In genomic region chr4:41205130-41205529, GRCh38 we compare ENCODE assay signal across 18 cellular contexts. TPM values are rescaled to one million over a fixed set of nuclear protein-coding genes. Genes with fewer than 3 reads are reported as not detected.
A peak's percentile ranks its signal among the peaks of the same experiment; 100 is the strongest.
DNase-seq lines count a peak whose midpoint lies in the region; ATAC-seq, FAIRE-seq and TF ChIP-seq lines count a peak whose summit lies in the region.
"Had no signal": no experiment of that assay in that cellular context is flagged by ENCODE, and none has a peak within 500 bp of the region (broad histone marks: within the 10 kb centered on the region; RNA-seq: fewer than 3 reads in every experiment).

No MANE protein-coding gene starts in this region.

- H3K9ac ChIP-seq in kidney (ENCODE audit: low read length in 2 of 2) (no peak overlapping the region), skeletal muscle satellite cell (ENCODE audit: low read depth, low read length) (peak overlapping the region; percentile 44)
- H3K9ac ChIP-seq: neural progenitor cell had no signal

- H3K4me3 Mint-ChIP-seq in GM23338 = no peak overlapping the region
- H3K4me3 Mint-ChIP-seq: activated CD4-positive, alpha-beta T cell treated with anti-CD3 and anti-CD28 coated beads, Interleukin-2, amount 10 ng/mL, durations not matched to agents 7 days and 5 days; neural progenitor cell had no signal

- no peak overlapping the region for H3K27ac Mint-ChIP-seq in GM23338
- H3K27ac Mint-ChIP-seq: activated CD4-positive, alpha-beta T cell treated with anti-CD3 and anti-CD28 coated beads, Interleukin-2, amount 10 ng/mL, durations not matched to agents 7 days and 5 days; neural progenitor cell had no signal

- no peak overlapping the region for H3K4me3 ChIP-seq in GM23338
- H3K4me3 ChIP-seq in ascending aorta = no peak overlapping the region
- H3K4me3 ChIP-seq in kidney (ENCODE audit: low read length in 2 of 2) = no peak overlapping the region
- H3K4me3 ChIP-seq in skeletal muscle satellite cell (ENCODE audit: low read length) = peak overlapping the region; percentile 15
- H3K4me3 ChIP-seq: colonic mucosa, neural progenitor cell, suprapubic skin had no signal

- peaks cover 31% of the 10 kb centered on the region for H3K4me1 ChIP-seq in GM23338 (ENCODE audit: insufficient read depth)
- peaks cover 5 to 56% of the 10 kb centered on the region in 2 donors for H3K4me1 ChIP-seq in ascending aorta
- H3K4me1 ChIP-seq in kidney (ENCODE audit: control insufficient read depth in 1 of 2, insufficient read depth in 1 of 2, low read depth in 1 of 2, low read length in 2 of 2) = peaks cover 14 to 26% of the 10 kb centered on the region in 2 donors
- H3K4me1 ChIP-seq in skeletal muscle satellite cell (ENCODE audit: control insufficient read depth, insufficient read depth, low read length) = peaks cover 100% of the 10 kb centered on the region
- H3K4me1 ChIP-seq: BE2C had no signal

- H3K36me3 ChIP-seq in GM23338 (ENCODE audit: insufficient read depth) (no peaks in the 10 kb centered on the region), ascending aorta (no peaks in the 10 kb centered on the region), kidney (ENCODE audit: control insufficient read depth in 1 of 2, insufficient read depth in 2 of 2, low read length in 2 of 2) (no peaks in the 10 kb centered on the region), skeletal muscle satellite cell (ENCODE audit: insufficient read depth, low read length) (peaks cover 5% of the 10 kb centered on the region)
- H3K36me3 ChIP-seq: BE2C, colonic mucosa, neural progenitor cell, suprapubic skin had no signal

- peaks cover 99% of the 10 kb centered on the region for H3K79me2 ChIP-seq in GM23338 (replicated peaks; ENCODE audit: insufficient read depth)

- no peak overlapping the region for H2AFZ ChIP-seq in GM23338
- H2AFZ ChIP-seq: neural progenitor cell had no signal

- H3F3A ChIP-seq in GM23338 (replicated peaks; ENCODE audit: low read depth) = no peaks in the 10 kb centered on the region

- H3K4me2 ChIP-seq in GM23338 (0 out of 2 replicates have a peak overlapping the region, but pooled peaks have one; percentile 10), skeletal muscle satellite cell (ENCODE audit: low read length) (peak overlapping the region; percentile 70)
- H3K4me2 ChIP-seq: neural progenitor cell had no signal

- H3K9me2 ChIP-seq in GM23338 (ENCODE audit: insufficient read depth) = no peaks in the 10 kb centered on the region

- ATAC-seq in GM23338 (peak; percentile 17; the same call in 2 of the 3 replicates), GM18909 (IDR thresholded peaks at IDR 0.05; ENCODE audit: poor library complexity, unreplicated experiment) (no peak), GM21367 (IDR thresholded peaks at IDR 0.05; ENCODE audit: unreplicated experiment) (no peak), HG03196 (IDR thresholded peaks at IDR 0.05; ENCODE audit: unreplicated experiment) (no peak)

- no peak for TF ChIP-seq CTCF in GM23338 (conservative IDR thresholded peaks at IDR 0.05; ENCODE audit: low read depth in 2 of 2)
- no peak for TF ChIP-seq CTCF in ascending aorta (IDR thresholded peaks at IDR 0.05)
- no peak for TF ChIP-seq CTCF in kidney (IDR thresholded peaks at IDR 0.05; ENCODE audit: borderline replicate concordance, extremely low read depth, insufficient read depth)

- peaks cover 56% of the 10 kb centered on the region for H3K4me1 Mint-ChIP-seq in GM23338
- H3K4me1 Mint-ChIP-seq: activated CD4-positive, alpha-beta T cell treated with anti-CD3 and anti-CD28 coated beads, Interleukin-2, amount 10 ng/mL, durations not matched to agents 7 days and 5 days had no signal

- intact Hi-C loops in ascending aorta (cut with DNase I) = no loop called here
- intact Hi-C loops in kidney (cut with DNase I) = no loop called here

- no peak for DNase-seq in GM23338 (ENCODE audit: low spot score)
- no peak for DNase-seq in ascending aorta (ENCODE audit: low spot score in 2 of 2)
- no peak for DNase-seq in kidney
- DNase-seq: activated CD4-positive, alpha-beta T cell treated with anti-CD3 and anti-CD28 coated beads, Interleukin-2, amount 10 ng/mL, durations not matched to agents 7 days and 5 days; activated naive CD4-positive, alpha-beta T cell treated with Interleukin-2 at 50 U/mL for 16 hours; BE2C; colonic mucosa; Karpas-422; midbrain; NCI-H1092 treated with DMSO at 0.1 percent for 48 hours; NCI-H526 treated with DMSO at 0.1 percent for 48 hours; stimulated activated CD4-positive, alpha-beta T cell treated with anti-CD3 and anti-CD28 coated beads, Interleukin-4, amount 100 ng/mL, for 1 hour had no signal

- H3K27me3 ChIP-seq in GM23338 (ENCODE audit: insufficient read depth) (no peaks in the 10 kb centered on the region), ascending aorta (no peaks in the 10 kb centered on the region), skeletal muscle satellite cell (ENCODE audit: control insufficient read depth, insufficient read depth, low read length) (no peaks in the 10 kb centered on the region)
- H3K27me3 ChIP-seq: BE2C, colonic mucosa, neural progenitor cell, suprapubic skin had no signal

- H3K9me3 Mint-ChIP-seq in GM23338 = no peaks in the 10 kb centered on the region
- H3K9me3 Mint-ChIP-seq: activated CD4-positive, alpha-beta T cell treated with anti-CD3 and anti-CD28 coated beads, Interleukin-2, amount 10 ng/mL, durations not matched to agents 7 days and 5 days had no signal

- no peak for FAIRE-seq in kidney (lab: Jason Lieb, UNC)

- H3K27me3 Mint-ChIP-seq in GM23338 (ENCODE audit: insufficient read depth, low read depth, poor library complexity) = no peaks in the 10 kb centered on the region

- no peaks in the 10 kb centered on the region; the same call in 2 of the 3 replicates for H3K36me3 Mint-ChIP-seq in GM23338 (ENCODE audit: low read depth)
- H3K36me3 Mint-ChIP-seq: neural progenitor cell had no signal

- H3K27ac ChIP-seq in GM23338 (ENCODE audit: low read depth) (peak overlapping the region; percentile 30; the same call in 1 of the 2 replicates), ascending aorta (peak overlapping the region; percentile 46 to 49), kidney (ENCODE audit: low read depth in 2 of 2, low read length in 2 of 2) (peak overlapping the region; percentile 59 to 61)
- H3K27ac ChIP-seq: colonic mucosa, neural progenitor cell had no signal

- no peaks in the 10 kb centered on the region for H3K9me3 ChIP-seq in ascending aorta
- H3K9me3 ChIP-seq in kidney (ENCODE audit: control insufficient read depth in 1 of 2, low read length in 2 of 2) = no peaks in the 10 kb centered on the region
- H3K9me3 ChIP-seq in skeletal muscle satellite cell (replicated peaks; ENCODE audit: low read length) = no peaks in the 10 kb centered on the region
- H3K9me3 ChIP-seq: BE2C, colonic mucosa, suprapubic skin had no signal

- peaks cover 19% of the 10 kb centered on the region; the same call in 1 of the 2 replicates for H4K20me1 ChIP-seq in GM23338 (replicated peaks; ENCODE audit: insufficient read depth)

TF ChIP-seq in GM23338, 12 proteins besides CTCF, POLR2A, EP300 and RAD21 (continues in another document):
- no peak for TF ChIP-seq NANOG (IDR thresholded peaks at IDR 0.05; ENCODE audit: borderline replicate concordance)
- no peak for TF ChIP-seq STAT1 (IDR thresholded peaks at IDR 0.05; ENCODE audit: unreplicated experiment)
- TF ChIP-seq REST (IDR thresholded peaks at IDR 0.05; ENCODE audit: unreplicated experiment) = no peak
- TF ChIP-seq CREB1 (CRISPR knock-in tag; IDR thresholded peaks at IDR 0.05; ENCODE audit: low read depth) = no peak
- no peak for TF ChIP-seq ZNF331 (CRISPR knock-in tag; IDR thresholded peaks at IDR 0.05; ENCODE audit: low read depth)
- TF ChIP-seq EZH2 (IDR thresholded peaks at IDR 0.05; ENCODE audit: low read depth, unreplicated experiment) = no peak
- TF ChIP-seq EZH2phosphoT487 (IDR thresholded peaks at IDR 0.05; ENCODE audit: unreplicated experiment) = no peak

RNA-seq across cellular contexts. Expression of gene APBB2, which starts 9.2 kb away (rescaled TPM):
- total RNA-seq in GM23338 (2014; rRNA removed; shearing (Covaris generic)) = 56.4 and 74.8 TPM in 2 replicates
- 34.1 and 35.8 TPM in 2 replicates for polyA plus RNA-seq in GM23338 (2016; fragmentation: Nextera tagmentation; extraction: Ambion mirVana)
- 51.4 TPM for total RNA-seq in ascending aorta
- 65.6 TPM for total RNA-seq in kidney
- 13.4 TPM for polyA plus RNA-seq in kidney (ENCODE audit: insufficient read depth, low read depth, low replicate concordance)
- 42.2 and 47.7 TPM in 2 replicates for total RNA-seq in skeletal muscle satellite cell (2012; rRNA removed)

RNA-seq across cellular contexts. Expression of gene UCHL1, which starts 51.6 kb away (rescaled TPM):
- total RNA-seq in GM23338 (2014; rRNA removed; shearing (Covaris generic)) = 1,758 and 1,823 TPM in 2 replicates
- 926 and 998 TPM in 2 replicates for polyA plus RNA-seq in GM23338 (2016; fragmentation: Nextera tagmentation; extraction: Ambion mirVana)
- total RNA-seq in ascending aorta = 119 TPM
- 35.8 TPM for total RNA-seq in kidney
- 353 TPM for polyA plus RNA-seq in kidney (ENCODE audit: insufficient read depth, low read depth, low replicate concordance)
- total RNA-seq in skeletal muscle satellite cell (2012; rRNA removed) = 238 and 295 TPM in 2 replicates
- total RNA-seq: activated CD4-positive, alpha-beta T cell treated with anti-CD3 and anti-CD28 coated beads, Interleukin-2, amount 10 ng/mL, durations not matched to agents 7 days and 5 days had no signal

Comparison
In these comparisons a context has a peak if more than half of its experiments do, and no peak if none do; other contexts are left out.
1. RNA of gene UCHL1, which starts 51.6 kb away (total RNA-seq): 1,758 to 1,823 TPM in GM23338; 119 TPM in ascending aorta (single experiment) and 35.8 TPM in kidney (single experiment); every median in the first group is over 10 times any median in the second.
2. Peak in every context shown above with its lines, with median percentiles within 50 percentile points of each other: H3K27ac ChIP-seq.